ENCODE assay signal across 8 cellular contexts in genomic region chr15:39411102-39411989, GRCh38.
DNase-seq lines count a peak whose midpoint lies in the region; ATAC-seq and TF ChIP-seq lines count a peak whose summit lies in the region.

No MANE protein-coding gene starts in this region.

- H3K9me3 Mint-ChIP-seq in Calu3 (ENCODE audit: low read depth, unreplicated experiment) = no peaks in the 10 kb centered on the region

- ATAC-seq in GM19043 (IDR thresholded peaks at IDR 0.05; ENCODE audit: low read depth, unreplicated experiment) (peak; percentile 94), HG03039 (IDR thresholded peaks at IDR 0.05; ENCODE audit: unreplicated experiment) (peak; percentile 95)

- no peaks in the 10 kb centered on the region for H3K4me1 ChIP-seq in uterus

- no peak overlapping the region for H3K27ac Mint-ChIP-seq in Calu3 (ENCODE audit: unreplicated experiment)

- peak; percentile 36 for DNase-seq in AG10803 (ENCODE audit: low read depth)
- peak; percentile 77 for DNase-seq in SKM-1 (lab: John Stamatoyannopoulos, UW; ENCODE audit: unreplicated experiment)
- DNase-seq in posterior cingulate gyrus = no peak
- DNase-seq in uterus = no peak
- no peak for DNase-seq in Calu3
- DNase-seq in amygdala (lab: John Stamatoyannopoulos, UW) = no peak

- H3K36me3 ChIP-seq in uterus = no peaks in the 10 kb centered on the region

- H3K4me3 Mint-ChIP-seq in Calu3 (ENCODE audit: low read depth, unreplicated experiment) = no peak overlapping the region

- H3K36me3 Mint-ChIP-seq in Calu3 (ENCODE audit: insufficient read depth, unreplicated experiment) = no peaks in the 10 kb centered on the region

- H3K4me3 ChIP-seq in AG10803 (ENCODE audit: low read length) (no peak overlapping the region), uterus (no peak overlapping the region)

- TF ChIP-seq CTCF in AG10803 (conservative IDR thresholded peaks at IDR 0.05; ENCODE audit: low read length) = no peak
- no peak for TF ChIP-seq CTCF in uterus (IDR thresholded peaks at IDR 0.05)
- TF ChIP-seq CTCF in Calu3 (IDR thresholded peaks at IDR 0.05; ENCODE audit: unreplicated experiment) = no peak

- intact Hi-C loops in posterior cingulate gyrus (cut with DNase I) = no loop called here
- intact Hi-C loops in uterus (cut with DNase I; ENCODE audit: low total_unique reads) = no loop called here
- intact Hi-C loops in Calu3 (cut with micrococcal nuclease; ENCODE audit: unreplicated experiment) = no loop called here

- H3K9me3 ChIP-seq in uterus = no peaks in the 10 kb centered on the region

- CTCF ChIA-PET in Calu3 (lab: Charles Lee) = no interaction called here

- no peak overlapping the region for H3K27ac ChIP-seq in uterus

- no peak for TF ChIP-seq POLR2A in uterus (IDR thresholded peaks at IDR 0.05)

- no TSS peak for BruUV-seq in Calu3 (replicated peaks; lab: Mats Ljungman, UMichigan)

- H3K27me3 ChIP-seq in uterus = no peaks in the 10 kb centered on the region

- H3K27me3 Mint-ChIP-seq in Calu3 (ENCODE audit: unreplicated experiment) = no peaks in the 10 kb centered on the region

- peaks cover 27% of the 10 kb centered on the region for H3K4me1 Mint-ChIP-seq in Calu3 (ENCODE audit: low read depth, unreplicated experiment)

Comparison
In these comparisons a context has a peak if more than half of its experiments do, and no peak if none do; other contexts are left out.
1. DNase-seq: peak in AG10803 (single experiment) and SKM-1 (single experiment); none in posterior cingulate gyrus (0 of 10), uterus (0 of 2), Calu3 (single experiment) and amygdala (0 of 56).